8 cellular contexts compared by ENCODE assay signal in the genomic region with DNA sequence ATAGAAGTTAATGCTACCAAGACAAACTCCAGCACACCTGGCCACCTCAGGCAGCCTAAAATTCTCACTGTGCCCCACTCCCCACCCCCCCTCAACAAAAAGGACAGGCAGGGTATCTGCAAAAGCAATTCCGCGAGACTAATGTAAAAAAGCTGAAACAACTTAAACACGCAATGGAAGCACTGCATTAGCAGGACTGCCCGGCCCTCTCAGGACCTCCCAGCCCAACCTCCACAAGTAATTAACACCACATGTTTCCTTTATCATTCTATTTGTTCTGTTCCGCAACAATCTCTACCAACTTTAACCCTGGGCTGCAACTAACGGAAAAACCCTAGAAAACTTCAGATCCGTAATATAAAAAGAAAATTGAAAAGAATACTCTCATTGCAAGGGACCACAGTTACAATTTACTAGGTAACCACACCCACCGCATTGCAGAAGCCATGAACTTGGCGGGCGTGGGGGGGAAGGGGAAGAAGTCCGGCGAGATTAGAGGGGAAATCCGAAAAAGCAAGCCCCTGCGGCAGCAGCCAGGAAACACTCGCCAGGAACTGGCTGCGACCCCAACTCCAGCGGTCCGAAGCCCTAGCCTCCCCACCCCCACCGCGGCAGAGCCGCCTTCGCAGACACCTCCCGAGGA. TPM values are rescaled to one million over a fixed set of nuclear protein-coding genes. Genes with fewer than 3 reads are reported as not detected.
DNase-seq lines count a peak whose midpoint lies in the region; ATAC-seq and TF ChIP-seq lines count a peak whose summit lies in the region.

No MANE protein-coding gene starts in this region.

- H3K4me1 Mint-ChIP-seq in activated naive CD8-positive, alpha-beta T cell treated with anti-CD3 and anti-CD28 coated beads for 36 hours = peaks cover 2% of the 10 kb centered on the region

- TF ChIP-seq POLR2A in suprapubic skin (IDR thresholded peaks at IDR 0.05) = no peak

- peaks cover 11% of the 10 kb centered on the region for H3K27me3 ChIP-seq in suprapubic skin

- WGBS in suprapubic skin = 8% methylated on average over 17 of the region's 23 CpGs

- H3K36me3 ChIP-seq in suprapubic skin = no peaks in the 10 kb centered on the region

- H3K9me3 Mint-ChIP-seq in activated naive CD8-positive, alpha-beta T cell treated with anti-CD3 and anti-CD28 coated beads for 36 hours = no peaks in the 10 kb centered on the region

- H3K4me1 ChIP-seq in suprapubic skin = peaks cover 14% of the 10 kb centered on the region

- no peak overlapping the region for H3K27ac Mint-ChIP-seq in activated naive CD8-positive, alpha-beta T cell treated with anti-CD3 and anti-CD28 coated beads for 36 hours

- ATAC-seq in HG02642 (IDR thresholded peaks at IDR 0.05; ENCODE audit: poor library complexity, unreplicated experiment) (no peak), GM18861 (IDR thresholded peaks at IDR 0.05; ENCODE audit: unreplicated experiment) (no peak)

- H3K4me3 Mint-ChIP-seq in activated naive CD8-positive, alpha-beta T cell treated with anti-CD3 and anti-CD28 coated beads for 36 hours = peak overlapping the region; percentile 43

- DNase-seq in NCI-H2081 (lab: John Stamatoyannopoulos, UW) (peak; percentile 13 to 40), NCI-H2081 treated with DMSO at 0.1 percent for 48 hours (lab: John Stamatoyannopoulos, UW) (no peak), suprapubic skin (ENCODE audit: low spot score in 2 of 2) (peak in 1 of 2 donors; percentile 77), GM10266 (ENCODE audit: extremely low spot score) (no peak)
- DNase-seq in activated naive CD8-positive, alpha-beta T cell treated with anti-CD3 and anti-CD28 coated beads for 36 hours = no peak

- H3K27ac ChIP-seq in suprapubic skin = peak overlapping the region; percentile 86

- H3K27me3 Mint-ChIP-seq in activated naive CD8-positive, alpha-beta T cell treated with anti-CD3 and anti-CD28 coated beads for 36 hours = peaks cover 55% of the 10 kb centered on the region

- H3K9me3 ChIP-seq in iPS-18c (ENCODE audit: control insufficient read depth, insufficient read depth, low read length) (no peaks in the 10 kb centered on the region), suprapubic skin (no peaks in the 10 kb centered on the region)

- no peak for TF ChIP-seq EP300 in suprapubic skin (IDR thresholded peaks at IDR 0.05)

- TF ChIP-seq CTCF in suprapubic skin (IDR thresholded peaks at IDR 0.05) (no peak), GM10266 (IDR thresholded peaks at IDR 0.05; ENCODE audit: control insufficient read depth, insufficient read depth, low read depth, missing control alignments) (no peak)

- no peaks in the 10 kb centered on the region for H3K36me3 Mint-ChIP-seq in activated naive CD8-positive, alpha-beta T cell treated with anti-CD3 and anti-CD28 coated beads for 36 hours

- H3K4me3 ChIP-seq in iPS-18c (ENCODE audit: insufficient read depth, low read depth, low read length) = peak overlapping the region; percentile 62
- H3K4me3 ChIP-seq in suprapubic skin = peak overlapping the region; percentile 72

RNA-seq across cellular contexts. Expression of gene EPB41L3, which starts 1.3 kb away (rescaled TPM):
- total RNA-seq in activated naive CD8-positive, alpha-beta T cell treated with anti-CD3 and anti-CD28 coated beads for 36 hours = 1 to 10 TPM in 1 of 2 experiments, under 1 TPM in 1; 0.80 to 1.1 TPM
- total RNA-seq in suprapubic skin = 10 to 100 TPM in 3 of 4 donors, 1 to 10 TPM in 1; 9.6 to 37.0 (median 13.5) TPM

Comparison
In these comparisons a context has a peak if more than half of its experiments do, and no peak if none do; other contexts are left out.
1. DNase-seq: peak in NCI-H2081 (2 of 2); none in NCI-H2081 treated with DMSO at 0.1 percent for 48 hours (single experiment), activated naive CD8-positive, alpha-beta T cell treated with anti-CD3 and anti-CD28 coated beads for 36 hours (single experiment) and GM10266 (single experiment).
2. RNA of gene EPB41L3, which starts 1.3 kb away (total RNA-seq): 9.6 to 37.0 TPM in suprapubic skin; 0.80 to 1.1 TPM in activated naive CD8-positive, alpha-beta T cell treated with anti-CD3 and anti-CD28 coated beads for 36 hours; every median in the first group is over 4 times any median in the second.